ENCODE assay signal across 8 cellular contexts in the genomic region with DNA sequence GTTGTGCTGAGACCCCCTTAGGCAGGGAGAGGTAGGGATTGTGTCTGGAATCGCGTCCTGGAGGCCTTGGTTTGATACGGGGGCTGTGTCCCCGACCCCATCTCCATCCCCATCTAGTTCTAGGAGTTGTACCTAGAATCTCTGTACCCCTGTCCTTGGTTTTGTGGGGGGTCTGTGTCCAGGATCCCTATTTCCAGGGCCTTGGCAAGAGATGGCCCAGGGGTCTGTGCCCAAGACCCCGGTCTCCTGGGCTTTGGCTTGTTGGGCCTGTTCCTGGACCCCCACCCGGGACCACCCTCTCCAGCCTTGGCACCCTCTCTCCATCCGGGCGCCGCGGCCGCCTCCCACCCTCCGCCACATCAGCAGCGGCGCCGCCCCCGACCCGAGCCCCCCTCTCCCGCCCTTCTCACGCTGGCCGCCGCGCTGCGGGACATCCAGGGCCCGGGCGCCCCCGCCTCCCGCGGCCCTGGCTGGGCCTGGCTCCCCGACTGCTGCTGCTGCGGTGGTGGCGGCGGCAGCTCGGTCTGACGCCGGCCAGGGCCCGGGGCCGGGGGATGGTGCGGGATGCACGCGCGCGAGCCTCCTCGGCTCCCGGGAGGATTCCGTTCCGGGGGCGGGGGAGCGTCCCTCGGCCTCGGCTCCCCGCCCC. TPM values are rescaled to one million over a fixed set of nuclear protein-coding genes. Genes with fewer than 3 reads are reported as not detected.
DNase-seq lines count a peak whose midpoint lies in the region; ATAC-seq and TF ChIP-seq lines count a peak whose summit lies in the region.

A gene (minus strand): TSS at position 602 of the 649 bp plus-strand sequence. CDS start 168 bp downstream, at position 434.

- no peaks in the 10 kb centered on the region for H3K9me2 ChIP-seq in hepatocyte (replicated peaks; ENCODE audit: insufficient read depth)

- ATAC-seq in stimulated activated naive CD8-positive, alpha-beta T cell treated with anti-CD3 and anti-CD28 coated beads, Interleukin-15, Interleukin-2, amounts not matched to agents 100 U/mL and 50 U/mL, for 24 hours, result no peak
- no peak for ATAC-seq in GM21786 (IDR thresholded peaks at IDR 0.05; ENCODE audit: unreplicated experiment)

- peak within 1 kb of the TSS; percentile 91 for H3K4me3 Mint-ChIP-seq in stimulated activated naive CD8-positive, alpha-beta T cell treated with anti-CD3 and anti-CD28 coated beads, Interleukin-15, Interleukin-2, amounts not matched to agents 100 ng/mL and 50 ng/mL, for 24 hours
- H3K4me3 Mint-ChIP-seq in activated naive CD8-positive, alpha-beta T cell, result peak within 1 kb of the TSS; percentile 94

- peak within 1 kb of the TSS; percentile 97 for H3K27ac Mint-ChIP-seq in stimulated activated naive CD8-positive, alpha-beta T cell treated with anti-CD3 and anti-CD28 coated beads, Interleukin-15, Interleukin-2, amounts not matched to agents 100 ng/mL and 50 ng/mL, for 24 hours
- peak within 1 kb of the TSS; percentile 96 for H3K27ac Mint-ChIP-seq in activated naive CD8-positive, alpha-beta T cell

- no peaks in the 10 kb centered on the region for H3K9me3 Mint-ChIP-seq in stimulated activated naive CD8-positive, alpha-beta T cell treated with anti-CD3 and anti-CD28 coated beads, Interleukin-15, Interleukin-2, amounts not matched to agents 100 ng/mL and 50 ng/mL, for 24 hours
- no peaks in the 10 kb centered on the region for H3K9me3 Mint-ChIP-seq in activated naive CD8-positive, alpha-beta T cell (ENCODE audit: low read depth)

- H3K79me2 ChIP-seq in hepatocyte, result peaks cover 25% of the 10 kb centered on the region

- no peaks in the 10 kb centered on the region for H4K20me1 ChIP-seq in hepatocyte (ENCODE audit: insufficient read depth, poor library complexity, severe bottlenecking)

- DNase-seq in stimulated activated naive CD8-positive, alpha-beta T cell treated with anti-CD3 and anti-CD28 coated beads, Interleukin-15, Interleukin-2, amounts not matched to agents 100 U/mL and 50 U/mL, for 24 hours, result no peak
- no peak for DNase-seq in hepatocyte (ENCODE audit: low spot score)
- no peak for DNase-seq in erythroblast (lab: John Stamatoyannopoulos, UW)
- no peak for DNase-seq in COLO668 (lab: John Stamatoyannopoulos, UW; ENCODE audit: unreplicated experiment)

- peaks cover 5% of the 10 kb centered on the region for H3K4me1 ChIP-seq in hepatocyte (ENCODE audit: insufficient read depth)

- TF ChIP-seq CTCF in hepatocyte (IDR thresholded peaks at IDR 0.05; ENCODE audit: poor library complexity), result no peak

- H3K27me3 Mint-ChIP-seq in stimulated activated naive CD8-positive, alpha-beta T cell treated with anti-CD3 and anti-CD28 coated beads, Interleukin-15, Interleukin-2, amounts not matched to agents 100 ng/mL and 50 ng/mL, for 24 hours, result no peaks in the 10 kb centered on the region
- H3K27me3 Mint-ChIP-seq in activated naive CD8-positive, alpha-beta T cell, result no peaks in the 10 kb centered on the region

- peaks cover 13% of the 10 kb centered on the region for H3K4me1 Mint-ChIP-seq in stimulated activated naive CD8-positive, alpha-beta T cell treated with anti-CD3 and anti-CD28 coated beads, Interleukin-15, Interleukin-2, amounts not matched to agents 100 ng/mL and 50 ng/mL, for 24 hours (ENCODE audit: low read depth)
- H3K4me1 Mint-ChIP-seq in activated naive CD8-positive, alpha-beta T cell (ENCODE audit: low read depth), result peaks cover 6% of the 10 kb centered on the region

- H3K4me3 ChIP-seq in hepatocyte (peak within 1 kb of the TSS; percentile 94), skin epidermis (peak within 1 kb of the TSS; percentile 50 to 78 (median 62))

- H3K27me3 ChIP-seq in hepatocyte, result no peaks in the 10 kb centered on the region

- H3K27ac ChIP-seq in hepatocyte (peak within 1 kb of the TSS; percentile 94), skin epidermis (peak within 1 kb of the TSS; percentile 57 to 97 (median 88))

- WGBS in hepatocyte (ENCODE audit: low lambda C conversion rate, missing lambda C conversion rate), result 8% methylated on average over 5 of the region's 51 CpGs

- no peaks in the 10 kb centered on the region for H3K36me3 ChIP-seq in hepatocyte (replicated peaks; ENCODE audit: insufficient read depth, low read depth)

- H2AFZ ChIP-seq in hepatocyte, result peak within 1 kb of the TSS; percentile 83

- H3K9me3 ChIP-seq in hepatocyte (ENCODE audit: low read depth), result no peaks in the 10 kb centered on the region

- peak within 1 kb of the TSS; percentile 99 for H3K4me2 ChIP-seq in hepatocyte

- peaks cover 7% of the 10 kb centered on the region for H3K36me3 Mint-ChIP-seq in stimulated activated naive CD8-positive, alpha-beta T cell treated with anti-CD3 and anti-CD28 coated beads, Interleukin-15, Interleukin-2, amounts not matched to agents 100 ng/mL and 50 ng/mL, for 24 hours (ENCODE audit: low read depth)
- H3K36me3 Mint-ChIP-seq in activated naive CD8-positive, alpha-beta T cell, result peaks cover 7% of the 10 kb centered on the region

- TF ChIP-seq POLR2A in erythroblast (IDR thresholded peaks at IDR 0.05; ENCODE audit: low read length), result no peak

RNA-seq across cellular contexts. Expression of the gene that starts here (rescaled TPM):
- 15.7 and 26.0 TPM in 2 replicates for total RNA-seq in hepatocyte
- polyA plus RNA-seq in hepatocyte, result 31.3 and 32.1 TPM in 2 replicates
